Comparison of ENCODE assay signal across 11 cellular contexts in the genomic region with DNA sequence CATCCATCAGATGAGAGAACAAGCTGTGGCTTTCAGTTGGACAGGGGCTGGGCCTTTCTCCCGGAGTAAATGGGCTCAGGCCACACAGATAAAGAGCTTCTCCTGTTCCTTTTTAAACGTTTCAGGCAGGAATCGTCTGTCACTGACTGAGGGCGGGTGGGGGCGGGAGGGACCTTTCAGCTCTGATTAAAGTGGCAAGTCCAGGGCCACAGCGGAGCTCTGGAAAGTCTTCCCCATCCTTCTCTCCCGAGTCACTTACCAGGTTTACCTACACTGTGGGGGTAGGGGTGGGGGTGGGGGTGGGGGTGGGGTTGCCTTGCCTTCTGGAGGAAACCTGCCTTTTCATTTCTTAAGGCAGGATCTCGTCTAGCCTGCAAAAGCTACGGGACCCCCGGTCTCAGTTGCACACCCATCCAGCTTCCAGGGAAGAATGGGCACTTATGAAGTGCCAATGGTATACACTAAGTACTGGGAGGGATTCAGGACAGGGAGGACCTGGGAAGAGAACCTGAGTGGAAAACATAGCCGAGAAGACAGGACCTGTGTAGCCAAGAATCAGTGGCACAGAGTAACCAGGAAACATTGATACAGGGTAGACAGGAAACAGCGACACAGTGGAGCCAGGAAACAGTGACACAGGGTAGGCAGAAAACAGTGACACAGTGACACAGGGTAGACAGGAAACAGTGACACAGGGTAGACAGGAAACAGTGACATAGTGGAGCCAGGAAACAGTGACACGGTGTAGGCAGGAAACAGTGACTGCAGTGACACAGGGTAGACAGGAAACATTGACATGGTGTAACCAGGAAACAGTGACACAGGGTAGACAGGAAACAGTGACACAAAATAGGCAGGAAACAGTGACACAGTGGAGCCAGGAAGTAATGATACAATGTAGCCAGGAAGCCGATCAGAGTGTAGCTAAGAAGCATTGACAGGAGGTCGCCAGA.
A peak's percentile ranks its signal among the peaks of the same experiment; 100 is the strongest.
DNase-seq lines count a peak whose midpoint lies in the region; ATAC-seq and TF ChIP-seq lines count a peak whose summit lies in the region.
"Had no signal": no experiment of that assay in that cellular context is flagged by ENCODE, and none has a peak within 500 bp of the region (broad histone marks: within the 10 kb centered on the region; RNA-seq: fewer than 3 reads in every experiment).

No MANE protein-coding gene starts in this region.

- H3K4me3 ChIP-seq in CD4-positive, CD25-positive, alpha-beta regulatory T cell (ENCODE audit: low read depth, low read length) = no peak overlapping the region
- H3K4me3 ChIP-seq: GM23248, SJCRH30 had no signal

- peaks cover 7 to 12% of the 10 kb centered on the region in 2 experiments for H3K9me3 ChIP-seq in CD4-positive, CD25-positive, alpha-beta regulatory T cell (ENCODE audit: control insufficient read depth in 2 of 2, low read length in 2 of 2)
- H3K9me3 ChIP-seq: SJCRH30 had no signal

- TF ChIP-seq CTCF in natural killer cell (IDR thresholded peaks at IDR 0.05) (no peak), RWPE1 (conservative IDR thresholded peaks at IDR 0.05; ENCODE audit: low read depth) (no peak)

- no peaks in the 10 kb centered on the region for H3K36me3 Mint-ChIP-seq in CD4-positive, CD25-positive, alpha-beta regulatory T cell
- H3K36me3 Mint-ChIP-seq in activated naive CD8-positive, alpha-beta T cell treated with anti-CD3 and anti-CD28 coated beads for 36 hours = no peaks in the 10 kb centered on the region
- H3K36me3 Mint-ChIP-seq in natural killer cell = no peaks in the 10 kb centered on the region

- POLR2A ChIA-PET in RWPE1 (lab: Yijun Ruan, JAX; ENCODE audit: low non-redundant PET) = no interaction called here

- peaks cover 0 to 10% (median 4%) of the 10 kb centered on the region in 7 donors for H3K9me3 Mint-ChIP-seq in CD4-positive, CD25-positive, alpha-beta regulatory T cell
- H3K9me3 Mint-ChIP-seq in activated naive CD8-positive, alpha-beta T cell treated with anti-CD3 and anti-CD28 coated beads for 36 hours = peaks cover 13% of the 10 kb centered on the region
- H3K9me3 Mint-ChIP-seq in natural killer cell = peaks cover 6 to 8% of the 10 kb centered on the region in 2 donors

- peak; percentile 78 to 82 for ATAC-seq in CD4-positive, CD25-positive, alpha-beta regulatory T cell (ENCODE audit: low read depth in 2 of 2)
- ATAC-seq in natural killer cell (peak; percentile 75 to 81 (median 81)), GM19452 (IDR thresholded peaks at IDR 0.05; ENCODE audit: unreplicated experiment) (no peak)

- H3K4me1 Mint-ChIP-seq in CD4-positive, CD25-positive, alpha-beta regulatory T cell = peaks cover 0 to 11% (median 2%) of the 10 kb centered on the region in 4 donors
- H3K4me1 Mint-ChIP-seq in activated naive CD8-positive, alpha-beta T cell treated with anti-CD3 and anti-CD28 coated beads for 36 hours = peaks cover 16% of the 10 kb centered on the region
- peaks cover 8 to 14% of the 10 kb centered on the region in 2 donors for H3K4me1 Mint-ChIP-seq in natural killer cell

- DNase-seq in CD4-positive, CD25-positive, alpha-beta regulatory T cell = peak in 2 of 3 donors; percentile 4 to 31
- DNase-seq in H4 (ENCODE audit: low spot score) = peak; percentile 39
- no peak for DNase-seq in activated naive CD8-positive, alpha-beta T cell treated with anti-CD3 and anti-CD28 coated beads for 36 hours
- no peak for DNase-seq in natural killer cell
- no peak for DNase-seq in RWPE1 (ENCODE audit: low spot score)
- no peak for DNase-seq in superior temporal gyrus (ENCODE audit: extremely low spot score)
- DNase-seq: GM23248, kidney glomerular epithelial cell, NCI-H526, SJCRH30 had no signal

- H3K27ac Mint-ChIP-seq in CD4-positive, CD25-positive, alpha-beta regulatory T cell = peak overlapping the region; percentile 91 to 97 (median 95)
- peak overlapping the region; percentile 88 for H3K27ac Mint-ChIP-seq in activated naive CD8-positive, alpha-beta T cell treated with anti-CD3 and anti-CD28 coated beads for 36 hours
- H3K27ac Mint-ChIP-seq in natural killer cell = peak overlapping the region; percentile 85 to 95

- no peaks in the 10 kb centered on the region for H3K27me3 ChIP-seq in CD4-positive, CD25-positive, alpha-beta regulatory T cell (ENCODE audit: control insufficient read depth, insufficient read depth, low read length)
- H3K27me3 ChIP-seq: SJCRH30 had no signal

- H3K27ac ChIP-seq in CD4-positive, CD25-positive, alpha-beta regulatory T cell (ENCODE audit: insufficient read depth, low read length, poor library complexity, severe bottlenecking) = peak overlapping the region; percentile 64
- no peak overlapping the region for H3K27ac ChIP-seq in RWPE1
- H3K27ac ChIP-seq: GM23248, SJCRH30 had no signal

- no peaks in the 10 kb centered on the region for H3K4me1 ChIP-seq in CD4-positive, CD25-positive, alpha-beta regulatory T cell (ENCODE audit: control insufficient read depth, insufficient read depth, low read length, poor library complexity, severe bottlenecking)

- CTCF ChIA-PET in RWPE1 (lab: Yijun Ruan, JAX) = no interaction called here

- intact Hi-C loops in natural killer cell (cut with micrococcal nuclease) = no loop called here

- no peak overlapping the region for H3K4me3 Mint-ChIP-seq in CD4-positive, CD25-positive, alpha-beta regulatory T cell
- no peak overlapping the region for H3K4me3 Mint-ChIP-seq in activated naive CD8-positive, alpha-beta T cell treated with anti-CD3 and anti-CD28 coated beads for 36 hours
- H3K4me3 Mint-ChIP-seq in natural killer cell = no peak overlapping the region

- no peaks in the 10 kb centered on the region for H3K27me3 Mint-ChIP-seq in CD4-positive, CD25-positive, alpha-beta regulatory T cell
- peaks cover 17% of the 10 kb centered on the region for H3K27me3 Mint-ChIP-seq in activated naive CD8-positive, alpha-beta T cell treated with anti-CD3 and anti-CD28 coated beads for 36 hours
- peaks cover 19 to 24% of the 10 kb centered on the region in 2 donors for H3K27me3 Mint-ChIP-seq in natural killer cell (ENCODE audit: low read depth in 2 of 2)

- no peaks in the 10 kb centered on the region for H3K36me3 ChIP-seq in CD4-positive, CD25-positive, alpha-beta regulatory T cell (ENCODE audit: control insufficient read depth, insufficient read depth, low read length)
- H3K36me3 ChIP-seq: SJCRH30 had no signal

Comparison
In these comparisons a context has a peak if more than half of its experiments do, and no peak if none do; other contexts are left out.
1. DNase-seq: peak in CD4-positive, CD25-positive, alpha-beta regulatory T cell (2 of 3) and H4 (single experiment); none in activated naive CD8-positive, alpha-beta T cell treated with anti-CD3 and anti-CD28 coated beads for 36 hours (single experiment), natural killer cell (single experiment), RWPE1 (single experiment) and superior temporal gyrus (single experiment).
2. Peak in every context shown above with its lines, with median percentiles within 50 percentile points of each other: H3K27ac Mint-ChIP-seq.